ENCODE assay signal across 22 cellular contexts in genomic region chr16:65283238-65283651, GRCh38.
DNase-seq lines count a peak whose midpoint lies in the region; ATAC-seq lines count a peak whose summit lies in the region.
"Had no signal": no experiment of that assay in that cellular context is flagged by ENCODE, and none has a peak within 500 bp of the region (broad histone marks: within the 10 kb centered on the region; RNA-seq: fewer than 3 reads in every experiment).

No MANE protein-coding gene starts in this region.

- H3K56ac ChIP-seq in mesendoderm (ENCODE audit: low read length): no peak overlapping the region

- peaks cover 31% of the 10 kb centered on the region for H3K4me1 ChIP-seq in mesendoderm (ENCODE audit: control insufficient read depth, low read depth, low read length)
- H3K4me1 ChIP-seq: uterus had no signal

- H3K9me3 Mint-ChIP-seq in effector memory CD8-positive, alpha-beta T cell: peaks cover 9 to 11% of the 10 kb centered on the region in 2 donors
- H3K9me3 Mint-ChIP-seq: H9 had no signal

- no peak overlapping the region for H3K27ac Mint-ChIP-seq in effector memory CD8-positive, alpha-beta T cell
- H3K27ac Mint-ChIP-seq: B cell; stimulated activated naive B cell treated with anti-CD40 and anti-IgM and Interleukin-4, amounts not matched to agents 10 μg/mL and 1 μg/mL and 100 μg/mL, for 72 hours had no signal

- no peak overlapping the region for H2BK5ac ChIP-seq in mesendoderm (ENCODE audit: low read length)

- no peak overlapping the region for H2AK5ac ChIP-seq in mesendoderm (ENCODE audit: low read length)

- H3K4me1 Mint-ChIP-seq in effector memory CD8-positive, alpha-beta T cell (ENCODE audit: low read depth in 2 of 2): no peaks in the 10 kb centered on the region
- H3K4me1 Mint-ChIP-seq: B cell; stimulated activated naive B cell treated with anti-CD40 and anti-IgM and Interleukin-4, amounts not matched to agents 10 μg/mL and 1 μg/mL and 100 μg/mL, for 72 hours had no signal

- H3K27me3 Mint-ChIP-seq in effector memory CD8-positive, alpha-beta T cell: no peaks in the 10 kb centered on the region
- H3K27me3 Mint-ChIP-seq: B cell; stimulated activated naive B cell treated with anti-CD40 and anti-IgM and Interleukin-4, amounts not matched to agents 10 μg/mL and 1 μg/mL and 100 μg/mL, for 72 hours had no signal

- H3K4me2 ChIP-seq in mesendoderm (ENCODE audit: low read length): no peak overlapping the region

- no peak overlapping the region for H3K4me3 ChIP-seq in mesendoderm (ENCODE audit: low read length)
- H3K4me3 ChIP-seq: right atrium auricular region, uterus had no signal

- H3K36me3 Mint-ChIP-seq in effector memory CD8-positive, alpha-beta T cell (ENCODE audit: insufficient read depth): no peaks in the 10 kb centered on the region
- H3K36me3 Mint-ChIP-seq: stimulated activated naive B cell treated with anti-CD40 and anti-IgM and Interleukin-4, amounts not matched to agents 10 μg/mL and 1 μg/mL and 100 μg/mL, for 72 hours had no signal

- no peaks in the 10 kb centered on the region for H3K79me1 ChIP-seq in mesendoderm (ENCODE audit: low read length)

- intact Hi-C loops in left ventricle myocardium superior (cut with micrococcal nuclease): no loop called here
- intact Hi-C loops in Right ventricle myocardium inferior (cut with DNase I): no loop called here

- H3K23ac ChIP-seq in mesendoderm (ENCODE audit: low read length): no peak overlapping the region

- no peak overlapping the region for H3K4ac ChIP-seq in mesendoderm (ENCODE audit: low read depth, low read length)

- no peaks in the 10 kb centered on the region for H3K36me3 ChIP-seq in mesendoderm (ENCODE audit: control insufficient read depth, insufficient read depth, low read length)
- H3K36me3 ChIP-seq: right atrium auricular region, uterus had no signal

- no CpG with 5 or more reads among the region's 3 CpGs for WGBS in mesendoderm (ENCODE audit: extremely low coverage, insufficient coverage, low lambda C conversion rate)

- peak overlapping the region; percentile 59 for H3K27ac ChIP-seq in mesendoderm (ENCODE audit: low read depth, low read length)
- H3K27ac ChIP-seq: right atrium auricular region, uterus had no signal

- no peak overlapping the region for H3K9ac ChIP-seq in mesendoderm (ENCODE audit: low read length)

- peak overlapping the region; percentile 61 for H3K18ac ChIP-seq in mesendoderm (ENCODE audit: low read length)

- no peak overlapping the region for H4K5ac ChIP-seq in mesendoderm (ENCODE audit: low read length)

- ATAC-seq in left ventricle myocardium superior (peak; percentile 26), Right ventricle myocardium inferior (no peak), GM21723 (IDR thresholded peaks at IDR 0.05; ENCODE audit: unreplicated experiment) (no peak)
- ATAC-seq in effector memory CD8-positive, alpha-beta T cell (replicated peaks): no peak
- ATAC-seq: stimulated activated naive B cell treated with anti-CD40 and anti-IgM and Interleukin-4, amounts not matched to agents 10 μg/mL and 1 μg/mL and 100 μg/mL, for 72 hours had no signal

- no peak overlapping the region for H3K4me3 Mint-ChIP-seq in effector memory CD8-positive, alpha-beta T cell
- H3K4me3 Mint-ChIP-seq: B cell; H9; stimulated activated naive B cell treated with anti-CD40 and anti-IgM and Interleukin-4, amounts not matched to agents 10 μg/mL and 1 μg/mL and 100 μg/mL, for 72 hours had no signal

- DNase-seq in left ventricle myocardium superior (no peak), Right ventricle myocardium inferior (ENCODE audit: missing footprints) (no peak), brain pericyte (ENCODE audit: low read depth, low spot score) (peak; percentile 44), mesendoderm (peak; percentile 95), T-helper 2 cell (no peak), SHP77 treated with DMSO at 0.1 percent for 48 hours (lab: John Stamatoyannopoulos, UW) (no peak)
- no peak for DNase-seq in effector memory CD8-positive, alpha-beta T cell
- DNase-seq: activated CD4-positive, alpha-beta T cell treated with anti-CD3 and anti-CD28 coated beads for 1 hour; activated T-cell treated with anti-CD3 and anti-CD28 coated beads, Interleukin-2, amount 50 U/mL, for 1 hour; cortex of kidney; DMS79; H9; NCI-H1092 treated with DMSO at 0.1 percent for 48 hours; NCI-H1930; NCI-H2227 treated with DMSO at 0.1 percent for 48 hours; NCI-H748 treated with DMSO at 0.1 percent for 48 hours; stimulated activated CD4-positive, alpha-beta T cell treated with anti-CD3 and anti-CD28 coated beads, Interleukin-4, amount 100 ng/mL, for 24 hours; stimulated activated naive B cell treated with anti-CD40 and anti-IgM and Interleukin-4, amounts not matched to agents 10 μg/mL and 1 μg/mL and 100 μg/mL, for 72 hours; uterus had no signal

- no peak overlapping the region for H2BK15ac ChIP-seq in mesendoderm (replicated peaks; ENCODE audit: low read depth)

- peak overlapping the region; percentile 23 for H2BK120ac ChIP-seq in mesendoderm (ENCODE audit: low read depth, low read length)

- no peaks in the 10 kb centered on the region for H3K79me2 ChIP-seq in mesendoderm (ENCODE audit: control insufficient read depth, insufficient read depth, low read length)

- no peaks in the 10 kb centered on the region for H3K27me3 ChIP-seq in mesendoderm (ENCODE audit: insufficient read depth, low read length, poor library complexity)
- H3K27me3 ChIP-seq: right atrium auricular region, uterus had no signal

- H4K8ac ChIP-seq in mesendoderm (ENCODE audit: low read depth, low read length): no peak overlapping the region

Comparison
In these comparisons a context has a peak if more than half of its experiments do, and no peak if none do; other contexts are left out.
1. DNase-seq: peak in brain pericyte (single experiment) and mesendoderm (single experiment); none in left ventricle myocardium superior (single experiment), Right ventricle myocardium inferior (single experiment), T-helper 2 cell (0 of 5), effector memory CD8-positive, alpha-beta T cell (0 of 3) and SHP77 treated with DMSO at 0.1 percent for 48 hours (single experiment).